ENCODE assay signal across 1 cellular context in genomic region chr15:58694641-58695398, GRCh38.
TF ChIP-seq lines count a peak whose summit lies in the region.

No MANE protein-coding gene starts in this region.

TF ChIP-seq in GM23338, 12 proteins besides CTCF, POLR2A, EP300 and RAD21 (continued from another document):
- TF ChIP-seq, protein P1, sequence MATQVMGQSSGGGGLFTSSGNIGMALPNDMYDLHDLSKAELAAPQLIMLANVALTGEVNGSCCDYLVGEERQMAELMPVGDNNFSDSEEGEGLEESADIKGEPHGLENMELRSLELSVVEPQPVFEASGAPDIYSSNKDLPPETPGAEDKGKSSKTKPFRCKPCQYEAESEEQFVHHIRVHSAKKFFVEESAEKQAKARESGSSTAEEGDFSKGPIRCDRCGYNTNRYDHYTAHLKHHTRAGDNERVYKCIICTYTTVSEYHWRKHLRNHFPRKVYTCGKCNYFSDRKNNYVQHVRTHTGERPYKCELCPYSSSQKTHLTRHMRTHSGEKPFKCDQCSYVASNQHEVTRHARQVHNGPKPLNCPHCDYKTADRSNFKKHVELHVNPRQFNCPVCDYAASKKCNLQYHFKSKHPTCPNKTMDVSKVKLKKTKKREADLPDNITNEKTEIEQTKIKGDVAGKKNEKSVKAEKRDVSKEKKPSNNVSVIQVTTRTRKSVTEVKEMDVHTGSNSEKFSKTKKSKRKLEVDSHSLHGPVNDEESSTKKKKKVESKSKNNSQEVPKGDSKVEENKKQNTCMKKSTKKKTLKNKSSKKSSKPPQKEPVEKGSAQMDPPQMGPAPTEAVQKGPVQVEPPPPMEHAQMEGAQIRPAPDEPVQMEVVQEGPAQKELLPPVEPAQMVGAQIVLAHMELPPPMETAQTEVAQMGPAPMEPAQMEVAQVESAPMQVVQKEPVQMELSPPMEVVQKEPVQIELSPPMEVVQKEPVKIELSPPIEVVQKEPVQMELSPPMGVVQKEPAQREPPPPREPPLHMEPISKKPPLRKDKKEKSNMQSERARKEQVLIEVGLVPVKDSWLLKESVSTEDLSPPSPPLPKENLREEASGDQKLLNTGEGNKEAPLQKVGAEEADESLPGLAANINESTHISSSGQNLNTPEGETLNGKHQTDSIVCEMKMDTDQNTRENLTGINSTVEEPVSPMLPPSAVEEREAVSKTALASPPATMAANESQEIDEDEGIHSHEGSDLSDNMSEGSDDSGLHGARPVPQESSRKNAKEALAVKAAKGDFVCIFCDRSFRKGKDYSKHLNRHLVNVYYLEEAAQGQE (IDR thresholded peaks at IDR 0.05; ENCODE audit: unreplicated experiment): no peak
- TF ChIP-seq EZH2phosphoT487 (IDR thresholded peaks at IDR 0.05; ENCODE audit: unreplicated experiment): no peak
- TF ChIP-seq JUNB (IDR thresholded peaks at IDR 0.05; ENCODE audit: unreplicated experiment): no peak
- TF ChIP-seq STAT1 (IDR thresholded peaks at IDR 0.05; ENCODE audit: unreplicated experiment): no peak
